In genomic region chr4:106062452-106062875, GRCh38 we compare ENCODE assay signal across 14 cellular contexts.
DNase-seq lines count a peak whose midpoint lies in the region; ATAC-seq and TF ChIP-seq lines count a peak whose summit lies in the region.
"Had no signal": no experiment of that assay in that cellular context is flagged by ENCODE, and none has a peak within 500 bp of the region (broad histone marks: within the 10 kb centered on the region; RNA-seq: fewer than 3 reads in every experiment).

No MANE protein-coding gene starts in this region.

- TF ChIP-seq CTCF in chondrocyte (IDR thresholded peaks at IDR 0.05) (no peak), MM.1S (IDR thresholded peaks at IDR 0.05; ENCODE audit: low read length) (no peak)

- no peak overlapping the region for H3K4me2 ChIP-seq in MM.1S (ENCODE audit: low read depth, low read length)

- H3K9ac ChIP-seq in MM.1S (ENCODE audit: low read length), result no peak overlapping the region

- H3K4me3 ChIP-seq in MG63 (no peak overlapping the region), MM.1S (ENCODE audit: low read length) (no peak overlapping the region)
- H3K4me3 ChIP-seq: lung, spleen had no signal

- H2AFZ ChIP-seq in MM.1S (ENCODE audit: low read length), result no peak overlapping the region

- H3K4me1 Mint-ChIP-seq in chondrocyte (ENCODE audit: low read depth), result peaks cover 22% of the 10 kb centered on the region

- H3K36me3 ChIP-seq in MG63 (no peaks in the 10 kb centered on the region), MM.1S (replicated peaks; ENCODE audit: insufficient read depth, low read length) (no peaks in the 10 kb centered on the region)
- H3K36me3 ChIP-seq: spleen had no signal

- intact Hi-C loops in left colon (cut with DNase I, micrococcal nuclease), result no loop called here

- H3K9me3 ChIP-seq in MG63 (no peaks in the 10 kb centered on the region), MM.1S (replicated peaks; ENCODE audit: insufficient read depth, low read length) (no peaks in the 10 kb centered on the region)
- H3K9me3 ChIP-seq: spleen had no signal

- peaks cover 2% of the 10 kb centered on the region for H3K36me3 Mint-ChIP-seq in chondrocyte (ENCODE audit: low read depth)

- no peak overlapping the region for H3K27ac ChIP-seq in MM.1S (ENCODE audit: low read length)
- H3K27ac ChIP-seq: spleen had no signal

- no peaks in the 10 kb centered on the region for H3K9me2 ChIP-seq in MM.1S (replicated peaks; ENCODE audit: insufficient read depth, low read length)

- no peaks in the 10 kb centered on the region for H3K79me2 ChIP-seq in MM.1S (ENCODE audit: low read length)

- H3K4me3 Mint-ChIP-seq in chondrocyte (ENCODE audit: unreplicated experiment), result no peak overlapping the region
- H3K4me3 Mint-ChIP-seq: activated naive CD8-positive, alpha-beta T cell had no signal

- no peaks in the 10 kb centered on the region for H4K20me1 ChIP-seq in MM.1S (ENCODE audit: insufficient read depth, low read length)

- peaks cover 5% of the 10 kb centered on the region for H3K9me3 Mint-ChIP-seq in chondrocyte (ENCODE audit: low read depth)

- H3K27me3 Mint-ChIP-seq in chondrocyte (ENCODE audit: low read depth), result peaks cover 11% of the 10 kb centered on the region
- H3K27me3 Mint-ChIP-seq: activated naive CD8-positive, alpha-beta T cell had no signal

- DNase-seq in EL (peak; percentile 73), MG63 (peak; percentile 4), chondrocyte (ENCODE audit: low spot score) (no peak), myocyte (ENCODE audit: low read depth) (peak; percentile 79), MM.1S (no peak), NCI-H1436 treated with DMSO at 0.1 percent for 48 hours (lab: John Stamatoyannopoulos, UW) (no peak), left colon (no peak)
- no peak for DNase-seq in activated CD8-positive, alpha-beta memory T cell treated with anti-CD3 and anti-CD28 coated beads, Interleukin-2, amount 50 U/mL, for 4 hours
- DNase-seq: activated CD4-positive, alpha-beta T cell treated with anti-CD3 and anti-CD28 coated beads for 1 hour; NCI-H1417; spleen; stimulated activated naive CD4-positive, alpha-beta T cell had no signal

- H3F3A ChIP-seq in MM.1S (ENCODE audit: insufficient read depth, low read length), result no peaks in the 10 kb centered on the region

- H3K27ac Mint-ChIP-seq in chondrocyte (ENCODE audit: unreplicated experiment), result peak overlapping the region; percentile 76
- H3K27ac Mint-ChIP-seq: activated naive CD8-positive, alpha-beta T cell had no signal

- H3K27me3 ChIP-seq in MG63 (no peaks in the 10 kb centered on the region), MM.1S (replicated peaks; ENCODE audit: insufficient read depth, low read length) (no peaks in the 10 kb centered on the region)
- H3K27me3 ChIP-seq: spleen had no signal

- no peaks in the 10 kb centered on the region for H3K4me1 ChIP-seq in MM.1S (ENCODE audit: low read length)
- H3K4me1 ChIP-seq: spleen had no signal

- ATAC-seq in left colon, result no peak

Comparison
In these comparisons a context has a peak if more than half of its experiments do, and no peak if none do; other contexts are left out.
1. DNase-seq: peak in EL (single experiment), MG63 (single experiment) and myocyte (single experiment); none in chondrocyte (single experiment), activated CD8-positive, alpha-beta memory T cell treated with anti-CD3 and anti-CD28 coated beads, Interleukin-2, amount 50 U/mL, for 4 hours (single experiment), MM.1S (single experiment), NCI-H1436 treated with DMSO at 0.1 percent for 48 hours (single experiment) and left colon (0 of 2).